26 cellular contexts compared by ENCODE assay signal in the genomic region with DNA sequence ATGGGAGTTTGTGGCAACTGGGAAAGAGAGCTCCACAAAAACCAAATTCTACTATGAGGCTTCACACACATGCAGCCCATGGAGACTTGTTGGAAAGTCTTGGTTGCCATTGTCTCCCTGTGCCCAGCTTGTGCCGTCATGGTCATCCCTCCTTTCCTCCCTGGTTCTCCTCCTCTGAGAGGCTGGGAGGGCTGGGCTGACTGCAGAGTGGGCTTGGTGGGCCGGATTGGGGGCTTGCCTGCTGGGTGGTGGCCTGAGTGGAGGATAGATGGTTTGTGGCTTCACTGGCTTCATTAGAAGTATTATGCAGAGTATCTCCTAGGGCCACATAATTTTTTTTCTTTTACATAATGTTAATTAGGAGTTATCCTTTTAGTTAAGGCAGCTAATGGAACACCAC. TPM values are rescaled to one million over a fixed set of nuclear protein-coding genes. Genes with fewer than 3 reads are reported as not detected.
"Had no signal": no experiment of that assay in that cellular context is flagged by ENCODE, and none has a peak within 500 bp of the region (broad histone marks: within the 10 kb centered on the region; RNA-seq: fewer than 3 reads in every experiment).

No MANE protein-coding gene starts in this region.

- DNase-seq: dermis blood vessel endothelial cell; dorsolateral prefrontal cortex; effector CD4-positive, alpha-beta T cell; effector memory CD4-positive, alpha-beta T cell; esophagus squamous epithelium; foreskin fibroblast; foreskin melanocyte; gastrocnemius medialis; glutamatergic neuron; head of caudate nucleus; heart right ventricle; hippocampal formation; left cardiac atrium; left lung; left ventricle myocardium superior; mammary epithelial cell; mesendoderm; midbrain had no signal

- H3K4me1 ChIP-seq: esophagus squamous epithelium, gastrocnemius medialis, heart right ventricle, left lung had no signal

- H3K27ac Mint-ChIP-seq: memory B cell had no signal

- H3K27me3 Mint-ChIP-seq: memory B cell had no signal

- H3K36me3 Mint-ChIP-seq: memory B cell had no signal

- H3K9me3 ChIP-seq: esophagus squamous epithelium, gastrocnemius medialis, left lung had no signal

- FAIRE-seq: colon, endothelial cell of umbilical vein, islet of Langerhans, keratinocyte had no signal

- H3K4me3 ChIP-seq: coronary artery, dorsolateral prefrontal cortex, esophagus squamous epithelium, gastrocnemius medialis, heart right ventricle, left lung, lung had no signal

- H3K4me3 Mint-ChIP-seq: memory B cell had no signal

- H3K27me3 ChIP-seq: gastrocnemius medialis, left lung had no signal

- H3K27ac ChIP-seq: coronary artery, dorsolateral prefrontal cortex, esophagus squamous epithelium, gastrocnemius medialis, heart right ventricle had no signal

- H3K36me3 ChIP-seq: esophagus squamous epithelium, gastrocnemius medialis, heart right ventricle, left lung had no signal

- ATAC-seq: gastrocnemius medialis, heart right ventricle, left cardiac atrium, left ventricle myocardium superior had no signal

- H3K4me1 Mint-ChIP-seq: memory B cell had no signal

RNA-seq across cellular contexts. Expression of gene IRX2, which starts 52.3 kb away (rescaled TPM):
- total RNA-seq: endothelial cell of umbilical vein, mononuclear cell had no signal
- polyA plus RNA-seq: endothelial cell of umbilical vein had no signal
